ENCODE assay signal across 2 cellular contexts in genomic region chr4:80360900-80361299, GRCh38.
TF ChIP-seq lines count a peak whose summit lies in the region.

No MANE protein-coding gene starts in this region.

TF ChIP-seq in IMR-90, 13 proteins besides CTCF, POLR2A, EP300 and RAD21:
- no peak for TF ChIP-seq RFX5 (IDR thresholded peaks at IDR 0.05; ENCODE audit: low read depth, low read length)
- TF ChIP-seq, protein P1, sequence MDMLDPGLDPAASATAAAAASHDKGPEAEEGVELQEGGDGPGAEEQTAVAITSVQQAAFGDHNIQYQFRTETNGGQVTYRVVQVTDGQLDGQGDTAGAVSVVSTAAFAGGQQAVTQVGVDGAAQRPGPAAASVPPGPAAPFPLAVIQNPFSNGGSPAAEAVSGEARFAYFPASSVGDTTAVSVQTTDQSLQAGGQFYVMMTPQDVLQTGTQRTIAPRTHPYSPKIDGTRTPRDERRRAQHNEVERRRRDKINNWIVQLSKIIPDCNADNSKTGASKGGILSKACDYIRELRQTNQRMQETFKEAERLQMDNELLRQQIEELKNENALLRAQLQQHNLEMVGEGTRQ (IDR thresholded peaks at IDR 0.05; ENCODE audit: low read depth, low read length), result no peak
- no peak for TF ChIP-seq NFE2L2 (IDR thresholded peaks at IDR 0.05; ENCODE audit: low read depth, low read length)
- TF ChIP-seq FOS (IDR thresholded peaks at IDR 0.05; ENCODE audit: low read depth, low read length), result peak; percentile 17; the same call in 1 of the 2 replicates
- no peak for TF ChIP-seq SMC3 (IDR thresholded peaks at IDR 0.05; ENCODE audit: low read depth, low read length)
- TF ChIP-seq CEBPB (IDR thresholded peaks at IDR 0.05; ENCODE audit: low read depth, low read length), result peak; percentile 73
- TF ChIP-seq CHD1 (IDR thresholded peaks at IDR 0.05; ENCODE audit: low read depth, low read length), result no peak

TF ChIP-seq in K562, 482 proteins besides CTCF, POLR2A, EP300 and RAD21:
- TF ChIP-seq, protein P2, sequence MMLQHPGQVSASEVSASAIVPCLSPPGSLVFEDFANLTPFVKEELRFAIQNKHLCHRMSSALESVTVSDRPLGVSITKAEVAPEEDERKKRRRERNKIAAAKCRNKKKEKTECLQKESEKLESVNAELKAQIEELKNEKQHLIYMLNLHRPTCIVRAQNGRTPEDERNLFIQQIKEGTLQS (IDR thresholded peaks at IDR 0.05), result peak; percentile 37
- TF ChIP-seq, protein P2 (CRISPR knock-in tag; conservative IDR thresholded peaks at IDR 0.05), result no peak
- TF ChIP-seq ZC3H11A (IDR thresholded peaks at IDR 0.05; ENCODE audit: low read depth, low read length), result no peak
